1 cellular context compared by ENCODE assay signal in genomic region chr17:67542219-67543114, GRCh38.
TF ChIP-seq lines count a peak whose summit lies in the region.

No MANE protein-coding gene starts in this region.

TF ChIP-seq in K562, 482 proteins besides CTCF, POLR2A, EP300 and RAD21 (continued from another document and continues in another):
- TF ChIP-seq TFE3 (CRISPR knock-in tag; IDR thresholded peaks at IDR 0.05) (peak; percentile 80), HLTF (IDR thresholded peaks at IDR 0.05) (no peak), SMAD2 (IDR thresholded peaks at IDR 0.05; ENCODE audit: low read depth, low read length) (no peak), ZNF583 (CRISPR knock-in tag; IDR thresholded peaks at IDR 0.05) (no peak), ZNF224 (CRISPR knock-in tag; IDR thresholded peaks at IDR 0.05) (no peak), BCL6 (CRISPR knock-in tag; IDR thresholded peaks at IDR 0.05) (no peak), TCF7 (IDR thresholded peaks at IDR 0.05; ENCODE audit: borderline replicate concordance) (no peak), ZNF407 (IDR thresholded peaks at IDR 0.05; ENCODE audit: low read depth) (no peak), SRF (CRISPR knock-in tag; IDR thresholded peaks at IDR 0.05) (no peak), KLF1 (tag; IDR thresholded peaks at IDR 0.05) (no peak), MTA3 (IDR thresholded peaks at IDR 0.05; ENCODE audit: borderline replicate concordance) (no peak), RNF2 (IDR thresholded peaks at IDR 0.05) (no peak), USF2 (CRISPR knock-in tag; IDR thresholded peaks at IDR 0.05) (0 out of 2 replicates have a peak, but pooled peaks have one; percentile 21), ZNF785 (CRISPR knock-in tag; IDR thresholded peaks at IDR 0.05) (no peak), ZNF253 (CRISPR knock-in tag; conservative IDR thresholded peaks at IDR 0.05) (no peak), FIP1L1 (IDR thresholded peaks at IDR 0.05; ENCODE audit: low read depth, low read length, poor library complexity, severe bottlenecking) (no peak), ZNF699 (CRISPR knock-in tag; IDR thresholded peaks at IDR 0.05; ENCODE audit: insufficient replicate concordance) (no peak), HDAC8 (tag; IDR thresholded peaks at IDR 0.05) (no peak), PBX2 (CRISPR knock-in tag; IDR thresholded peaks at IDR 0.05; ENCODE audit: low read depth) (no peak), PBX2 (tag; conservative IDR thresholded peaks at IDR 0.05; ENCODE audit: low read depth) (peak; percentile 34; the same call in 1 of the 2 replicates), WHSC1 (IDR thresholded peaks at IDR 0.05; ENCODE audit: low read length) (no peak), MEIS2 (IDR thresholded peaks at IDR 0.05; ENCODE audit: partially characterized antibody) (peak; percentile 34), MIER1 (IDR thresholded peaks at IDR 0.05; ENCODE audit: low read depth) (no peak), ZFP36 (IDR thresholded peaks at IDR 0.05; ENCODE audit: low read depth, low read length, partially characterized antibody) (no peak), ZSCAN29 (IDR thresholded peaks at IDR 0.05) (no peak), CHD7 (IDR thresholded peaks at IDR 0.05; ENCODE audit: low read depth, low read length) (no peak), ZBTB8A (IDR thresholded peaks at IDR 0.05; ENCODE audit: partially characterized antibody) (no peak), KLF10 (CRISPR knock-in tag; IDR thresholded peaks at IDR 0.05) (no peak), RAD51 (IDR thresholded peaks at IDR 0.05; ENCODE audit: borderline replicate concordance, low read depth) (peak; percentile 13; the same call in 1 of the 2 replicates), IRF2 (CRISPR knock-in tag; IDR thresholded peaks at IDR 0.05) (no peak), ZNF41 (CRISPR knock-in tag; conservative IDR thresholded peaks at IDR 0.05) (no peak)
